11 cellular contexts compared by ENCODE assay signal in the genomic region with DNA sequence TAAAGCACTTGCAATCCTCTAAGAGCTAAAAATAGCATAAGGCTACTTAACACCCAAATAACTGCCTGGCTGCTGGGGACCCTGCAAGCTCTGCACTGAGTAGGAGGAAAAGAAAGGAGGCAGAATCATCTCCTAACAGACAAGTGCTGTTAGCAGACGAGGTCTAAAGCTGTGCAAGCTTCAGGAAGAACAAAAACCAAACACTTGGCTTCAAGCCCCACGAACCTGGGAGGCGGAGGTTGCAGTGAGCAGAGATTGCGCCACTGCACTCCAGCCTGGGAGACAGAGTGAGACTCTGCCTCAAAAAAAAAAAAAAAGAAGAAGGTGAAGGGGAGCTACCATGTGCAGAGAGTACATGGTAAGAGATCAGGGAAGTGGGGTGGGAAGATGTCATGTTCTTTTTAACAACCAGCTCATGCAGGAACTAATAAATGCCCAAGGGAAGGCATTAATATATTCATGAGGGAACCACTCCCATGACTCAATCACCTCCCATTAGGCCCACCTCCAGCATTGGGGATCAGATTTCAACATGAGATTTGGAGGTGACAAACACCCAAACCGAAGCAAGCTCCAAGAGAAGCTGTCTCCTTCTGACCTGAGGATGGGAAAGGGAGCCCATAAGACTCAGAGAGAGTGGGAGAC. TPM values are rescaled to one million over a fixed set of nuclear protein-coding genes. Genes with fewer than 3 reads are reported as not detected.
DNase-seq lines count a peak whose midpoint lies in the region; ATAC-seq, FAIRE-seq and TF ChIP-seq lines count a peak whose summit lies in the region.
"Had no signal": no experiment of that assay in that cellular context is flagged by ENCODE, and none has a peak within 500 bp of the region (broad histone marks: within the 10 kb centered on the region; RNA-seq: fewer than 3 reads in every experiment).

No MANE protein-coding gene starts in this region.

- no peak for FAIRE-seq in K562 (lab: Jason Lieb, UNC)

- 0% methylated on average over 5 of the region's 5 CpGs for WGBS in K562 (ENCODE audit: insufficient coverage, low coverage, missing lambda C conversion rate)
- 10 to 11% methylated on average over 5 of the region's 5 CpGs for WGBS in upper lobe of left lung, 2 donors

- TF ChIP-seq CTCF in K562 (IDR thresholded peaks at IDR 0.05 in 2 of 3, conservative IDR thresholded peaks at IDR 0.05 in 1 of 3; ENCODE audit: insufficient read depth in 2 of 3, low read depth in 1 of 3, low read length in 3 of 3) (no peak), upper lobe of left lung (IDR thresholded peaks at IDR 0.05) (no peak)

- POLR2A ChIA-PET in K562 (lab: Yijun Ruan, JAX): interaction anchor here (0.7 to 1.5 kb wide), 3 partner anchors 10 to 24 kb away, joined by 3 to 6 read pairs (median 3); no protein-coding TSS in a partner anchor

- H3K79me2 ChIP-seq in K562 (ENCODE audit: control insufficient read depth, insufficient read depth, low read length): no peaks in the 10 kb centered on the region

- H3K9me3 ChIP-seq in K562 (replicated peaks; ENCODE audit: control insufficient read depth, insufficient read depth, low read depth, low read length) (no peaks in the 10 kb centered on the region), upper lobe of left lung (no peaks in the 10 kb centered on the region)

- in situ Hi-C loops in K562 (cut with MboI): loop anchor here (10.0 kb wide), 1 partner anchor 1938 kb away; no protein-coding TSS in a partner anchor

- no peak overlapping the region for H3K9ac ChIP-seq in K562 (ENCODE audit: insufficient read depth in 1 of 2, low read depth in 2 of 2, low read length in 2 of 2)

- intact Hi-C loops in K562 (cut with micrococcal nuclease): no loop called here

- no peaks in the 10 kb centered on the region for H4K20me1 ChIP-seq in K562 (replicated peaks; ENCODE audit: control insufficient read depth, insufficient read depth, low read length)

- H3K27me3 ChIP-seq in K562 (ENCODE audit: control insufficient read depth in 2 of 2, insufficient read depth in 2 of 2, low read length in 2 of 2): no peaks in the 10 kb centered on the region; a peak in 1 of 5 replicates
- H3K27me3 ChIP-seq in upper lobe of left lung: no peaks in the 10 kb centered on the region

- no peaks in the 10 kb centered on the region for H3K9me1 ChIP-seq in K562 (ENCODE audit: control insufficient read depth, insufficient read depth, low read length)

- no peak overlapping the region for H3K4me3 ChIP-seq in K562
- H3K4me3 ChIP-seq in upper lobe of left lung: peak overlapping the region in 3 of 4 donors; percentile 13 to 33 (median 24)

- H3K4me2 ChIP-seq in K562 (ENCODE audit: insufficient read depth, low read length): no peak overlapping the region

- TF ChIP-seq EP300 in K562 (IDR thresholded peaks at IDR 0.05; ENCODE audit: low read length) (no peak), upper lobe of left lung (IDR thresholded peaks at IDR 0.05) (no peak)

- H3K27ac ChIP-seq in K562 (ENCODE audit: extremely low read depth, low read depth, low read length) (no peak overlapping the region), upper lobe of left lung (peak overlapping the region in 1 of 4 donors; percentile 54)
- H3K27ac ChIP-seq: VCaP had no signal

- H3K36me3 ChIP-seq in K562 (ENCODE audit: control insufficient read depth, insufficient read depth, low read length) (no peaks in the 10 kb centered on the region), upper lobe of left lung (no peaks in the 10 kb centered on the region)

- no peak for TF ChIP-seq POLR2A in K562 (conservative IDR thresholded peaks at IDR 0.05)
- no peak for TF ChIP-seq POLR2A in upper lobe of left lung (IDR thresholded peaks at IDR 0.05)

- H3K4me1 ChIP-seq in K562 (replicated peaks in 1 of 2; ENCODE audit: control insufficient read depth in 2 of 2, insufficient read depth in 2 of 2, low read length in 2 of 2) (peaks cover 3 to 6% of the 10 kb centered on the region in 2 experiments; a peak in 3 of 5 replicates), upper lobe of left lung (peaks cover 11 to 34% (median 18%) of the 10 kb centered on the region in 4 donors)

- no TSS peak for BruUV-seq in K562 (replicated peaks; lab: Mats Ljungman, UMichigan)

- CTCF ChIA-PET in K562 (lab: Yijun Ruan, JAX; ENCODE audit: low intra/inter-chr PET ratio): no interaction called here

- no peak for TF ChIP-seq RAD21 in K562 (CRISPR knock-in tag; conservative IDR thresholded peaks at IDR 0.05 in 1 of 2, IDR thresholded peaks at IDR 0.05 in 1 of 2)

- DNase-seq in NCI-H748 (lab: John Stamatoyannopoulos, UW; ENCODE audit: unreplicated experiment) (peak; percentile 39), NCI-H748 treated with DMSO at 0.1 percent for 48 hours (lab: John Stamatoyannopoulos, UW) (no peak), K562 (ENCODE audit: extremely low read depth in 1 of 4, low spot score in 3 of 4) (peak in 1 of 4 experiments; percentile 24), left lobe of liver (ENCODE audit: low spot score) (peak; percentile 64), upper lobe of left lung (peak in 1 of 2 donors; percentile 54), GM03348 (ENCODE audit: low spot score) (no peak)
- DNase-seq: activated naive CD8-positive, alpha-beta T cell treated with anti-CD3 and anti-CD28 coated beads for 36 hours; NCI-H146 had no signal

- no peak overlapping the region; the same call in 1 of the 2 replicates for H2AFZ ChIP-seq in K562 (ENCODE audit: low read depth, low read length)

- peak; percentile 60 for ATAC-seq in K562
- ATAC-seq in left lobe of liver: peak; percentile 85
- peak; percentile 55 to 64 for ATAC-seq in upper lobe of left lung (ENCODE audit: low FRiP score in 2 of 2)
- no peak for ATAC-seq in GM21825 (IDR thresholded peaks at IDR 0.05; ENCODE audit: unreplicated experiment)
- no peak for ATAC-seq in HG03571 (IDR thresholded peaks at IDR 0.05; ENCODE audit: unreplicated experiment)

TF ChIP-seq in K562, 482 proteins besides CTCF, POLR2A, EP300 and RAD21 (continues in another document):
- TF ChIP-seq PTTG1 (tag; IDR thresholded peaks at IDR 0.05; ENCODE audit: low read depth): no peak

RNA-seq across cellular contexts. Expression of a gene that starts 28.8 kb away (rescaled TPM):
- 9.7 and 20.7 TPM in 2 replicates for total RNA-seq in K562 (2011; cell fraction: chromatin; rRNA removed; ENCODE audit: low replicate concordance)
- total RNA-seq in K562 (2011; cell fraction: nucleolus; rRNA removed): 18.0 and 20.5 TPM in 2 replicates
- 18.2 and 19.3 TPM in 2 replicates for total RNA-seq in K562 (2011; cell fraction: nucleoplasm; rRNA removed)
- total RNA-seq in K562 (2014; rRNA removed) (14.3 and 19.8 TPM in 2 replicates), K562 (2014; rRNA removed; fragmentation: Illumina TruSeq; extraction: Trizol) (21.4 and 21.6 TPM in 2 replicates), K562 (2015; rRNA removed; fragmentation: Illumina TruSeq; extraction: Trizol) (18.8 and 19.2 TPM in 2 replicates), K562 (2021) (42.1 and 46.6 TPM in 2 replicates), left lobe of liver (9.5 TPM), upper lobe of left lung (10 to 100 TPM in 5 of 6 donors, 1 to 10 TPM in 1; 8.7 to 87.0 (median 19.6) TPM)
- polyA plus RNA-seq in K562 (2011; rRNA removed) (33.6 and 34.8 TPM in 2 replicates), K562 (2014; fragmentation: Illumina TruSeq; extraction: Trizol) (46.6 and 49.8 TPM in 2 replicates), K562 (2014; fragmentation: Nextera tagmentation; extraction: Ambion mirVana) (10 to 100 TPM; 51.3 to 53.3 TPM), K562 (2014; rRNA removed) (35.3 and 52.2 TPM in 2 replicates)
- 27.0 and 27.2 TPM in 2 replicates for polyA plus RNA-seq in K562 (2011; cell fraction: cytosol; rRNA removed)
- polyA plus RNA-seq in K562 (2011; cell fraction: nucleus; rRNA removed): 22.8 and 24.3 TPM in 2 replicates
- 25.2 and 34.8 TPM in 2 replicates for polyA plus RNA-seq in K562 (2012)
- polyA minus RNA-seq in K562 (2011; rRNA and poly(A)+ RNA removed): 13.7 and 16.1 TPM in 2 replicates
- 7.3 and 9.1 TPM in 2 replicates for polyA minus RNA-seq in K562 (2011; cell fraction: cytosol; rRNA and poly(A)+ RNA removed)
- polyA minus RNA-seq in K562 (2011; cell fraction: nucleus; rRNA and poly(A)+ RNA removed): 10.4 and 14.7 TPM in 2 replicates

RNA-seq across cellular contexts. Expression of a gene that starts 54.9 kb away (rescaled TPM):
- 11.9 and 27.4 TPM in 2 replicates for total RNA-seq in K562 (2011; cell fraction: chromatin; rRNA removed; ENCODE audit: low replicate concordance)
- total RNA-seq in K562 (2011; cell fraction: nucleolus; rRNA removed): 9.7 and 13.2 TPM in 2 replicates
- 30.3 and 39.2 TPM in 2 replicates for total RNA-seq in K562 (2011; cell fraction: nucleoplasm; rRNA removed)
- 23.4 and 26.3 TPM in 2 replicates for total RNA-seq in K562 (2014; rRNA removed)
- total RNA-seq in K562 (2014; rRNA removed; fragmentation: Illumina TruSeq; extraction: Trizol): 54.1 and 64.5 TPM in 2 replicates
- total RNA-seq in K562 (2015; rRNA removed; fragmentation: Illumina TruSeq; extraction: Trizol): 44.8 and 48.8 TPM in 2 replicates
- 49.6 and 53.0 TPM in 2 replicates for total RNA-seq in K562 (2021)
- 36.6 and 42.8 TPM in 2 replicates for polyA plus RNA-seq in K562 (2011; rRNA removed)
- polyA plus RNA-seq in K562 (2011; cell fraction: cytosol; rRNA removed): 5.4 and 19.0 TPM in 2 replicates
- 3.5 and 10.8 TPM in 2 replicates for polyA plus RNA-seq in K562 (2011; cell fraction: nucleus; rRNA removed)
- 24.7 and 29.4 TPM in 2 replicates for polyA plus RNA-seq in K562 (2012)
- 35.4 and 40.2 TPM in 2 replicates for polyA plus RNA-seq in K562 (2014; fragmentation: Illumina TruSeq; extraction: Trizol)
- 10 to 100 TPM; 14.4 to 16.0 TPM for polyA plus RNA-seq in K562 (2014; fragmentation: Nextera tagmentation; extraction: Ambion mirVana)
- 20.5 and 22.4 TPM in 2 replicates for polyA plus RNA-seq in K562 (2014; rRNA removed)
- polyA minus RNA-seq in K562 (2011; rRNA and poly(A)+ RNA removed): 67.7 and 99.4 TPM in 2 replicates
- 22.2 and 26.7 TPM in 2 replicates for polyA minus RNA-seq in K562 (2011; cell fraction: cytosol; rRNA and poly(A)+ RNA removed)
- 9.6 and 21.9 TPM in 2 replicates for polyA minus RNA-seq in K562 (2011; cell fraction: nucleus; rRNA and poly(A)+ RNA removed)
- total RNA-seq in left lobe of liver: 34.8 TPM
- total RNA-seq in upper lobe of left lung: 10 to 100 TPM; 15.0 to 70.9 (median 38.3) TPM

Comparison
In these comparisons a context has a peak if more than half of its experiments do, and no peak if none do; other contexts are left out.
1. DNase-seq: peak in NCI-H748 (single experiment) and left lobe of liver (single experiment); none in NCI-H748 treated with DMSO at 0.1 percent for 48 hours (single experiment) and GM03348 (single experiment).
2. ATAC-seq: peak in K562 (single experiment), left lobe of liver (single experiment) and upper lobe of left lung (2 of 2); none in GM21825 (single experiment) and HG03571 (single experiment).